Comparison of ENCODE assay signal across 15 cellular contexts in genomic region chr2:126894082-126894481, GRCh38. TPM values are rescaled to one million over a fixed set of nuclear protein-coding genes. Genes with fewer than 3 reads are reported as not detected.
DNase-seq lines count a peak whose midpoint lies in the region; ATAC-seq and TF ChIP-seq lines count a peak whose summit lies in the region.
"Had no signal": no experiment of that assay in that cellular context is flagged by ENCODE, and none has a peak within 500 bp of the region (broad histone marks: within the 10 kb centered on the region; RNA-seq: fewer than 3 reads in every experiment).

No MANE protein-coding gene starts in this region.

- H3K27ac Mint-ChIP-seq in osteocyte (ENCODE audit: unreplicated experiment): no peak overlapping the region
- H3K27ac Mint-ChIP-seq: CD4-positive, alpha-beta T cell had no signal

- H3K4me1 ChIP-seq in Peyer's patch (no peaks in the 10 kb centered on the region), A673 (ENCODE audit: insufficient read depth, low read length, poor library complexity, severe bottlenecking) (no peaks in the 10 kb centered on the region)
- H3K4me1 ChIP-seq: Caco-2 had no signal

- H3K36me3 ChIP-seq in Peyer's patch (no peaks in the 10 kb centered on the region), A673 (ENCODE audit: insufficient read depth, low read length, poor library complexity, severe bottlenecking) (no peaks in the 10 kb centered on the region)

- no peak for TF ChIP-seq CTCF in Peyer's patch (IDR thresholded peaks at IDR 0.05)
- no peak for TF ChIP-seq CTCF in coronary artery (IDR thresholded peaks at IDR 0.05)
- no peak for TF ChIP-seq CTCF in osteocyte (IDR thresholded peaks at IDR 0.05)
- TF ChIP-seq CTCF in A673 (conservative IDR thresholded peaks at IDR 0.05; ENCODE audit: low read depth, low read length): no peak

- H3K27me3 Mint-ChIP-seq in osteocyte (ENCODE audit: unreplicated experiment): peaks cover 5% of the 10 kb centered on the region

- POLR2A ChIA-PET in A673 (lab: Charles Lee; ENCODE audit: low non-redundant PET): no interaction called here

- ATAC-seq in GM19463 (IDR thresholded peaks at IDR 0.05; ENCODE audit: unreplicated experiment) (no peak), GM18520 (IDR thresholded peaks at IDR 0.05; ENCODE audit: unreplicated experiment) (no peak)

- H3K4me3 ChIP-seq in Peyer's patch (no peak overlapping the region), coronary artery (no peak overlapping the region), A673 (ENCODE audit: low read depth, low read length, poor library complexity, severe bottlenecking) (no peak overlapping the region)

- intact Hi-C loops in A673 (cut with micrococcal nuclease; ENCODE audit: unreplicated experiment): no loop called here

- H3K27me3 ChIP-seq in Peyer's patch (no peaks in the 10 kb centered on the region), A673 (replicated peaks; ENCODE audit: insufficient read depth, low read depth, low read length, poor library complexity) (no peaks in the 10 kb centered on the region)

- no peaks in the 10 kb centered on the region for H3K36me3 Mint-ChIP-seq in osteocyte (ENCODE audit: unreplicated experiment)

- H3K9me3 ChIP-seq in Peyer's patch: no peaks in the 10 kb centered on the region
- no peaks in the 10 kb centered on the region for H3K9me3 ChIP-seq in A673 (ENCODE audit: low read depth, low read length, poor library complexity, severe bottlenecking)
- H3K9me3 ChIP-seq: Caco-2 had no signal

- H3K27ac ChIP-seq in Peyer's patch: no peak overlapping the region
- no peak overlapping the region for H3K27ac ChIP-seq in coronary artery
- no peak overlapping the region for H3K27ac ChIP-seq in A673 (ENCODE audit: low read depth, low read length, poor library complexity, severe bottlenecking)
- H3K27ac ChIP-seq: C4-2B had no signal

- CTCF ChIA-PET in A673 (lab: Charles Lee): no interaction called here

- H3K4me3 Mint-ChIP-seq in osteocyte (ENCODE audit: unreplicated experiment): no peak overlapping the region
- H3K4me3 Mint-ChIP-seq: CD4-positive, alpha-beta T cell had no signal

- H3K4me1 Mint-ChIP-seq in osteocyte (ENCODE audit: unreplicated experiment): no peaks in the 10 kb centered on the region

- peak in 2 of 3 donors; percentile 13 to 19 for DNase-seq in Peyer's patch
- peak; percentile 54 for DNase-seq in coronary artery (ENCODE audit: low spot score)
- peak; percentile 48 for DNase-seq in osteocyte (ENCODE audit: extremely low spot score, unreplicated experiment)
- peak; percentile 18 for DNase-seq in stimulated activated CD8-positive, alpha-beta memory T cell treated with anti-CD3 and anti-CD28 coated beads, Interleukin-4, amount 100 ng/mL, for 48 hours
- no peak for DNase-seq in A673 (ENCODE audit: low spot score)
- DNase-seq in NCI-H1930 (lab: John Stamatoyannopoulos, UW): no peak
- DNase-seq: AML-193; CD4-positive, alpha-beta T cell; GOT3; H7; IMR-90 had no signal

- BruUV-seq in A673 (replicated peaks; lab: Mats Ljungman, UMichigan): no TSS peak

- no peak for TF ChIP-seq POLR2A in Peyer's patch (IDR thresholded peaks at IDR 0.05)

- no peaks in the 10 kb centered on the region for H3K9me3 Mint-ChIP-seq in osteocyte (ENCODE audit: unreplicated experiment)
- H3K9me3 Mint-ChIP-seq: CD4-positive, alpha-beta T cell had no signal

RNA-seq across cellular contexts. Expression of gene TEX51, which starts 4.6 kb away (rescaled TPM):
- total RNA-seq in Peyer's patch (not detected), osteocyte (not detected in 2 replicates), A673 (2021) (not detected in 2 replicates)
- total RNA-seq: Caco-2; CD4-positive, alpha-beta T cell; H7; IMR-90 had no signal

Comparison
In these comparisons a context has a peak if more than half of its experiments do, and no peak if none do; other contexts are left out.
1. DNase-seq: peak in Peyer's patch (2 of 3), coronary artery (single experiment), osteocyte (single experiment) and stimulated activated CD8-positive, alpha-beta memory T cell treated with anti-CD3 and anti-CD28 coated beads, Interleukin-4, amount 100 ng/mL, for 48 hours (single experiment); none in A673 (single experiment) and NCI-H1930 (0 of 2).